Comparison of ENCODE assay signal across 2 cellular contexts in the genomic region with DNA sequence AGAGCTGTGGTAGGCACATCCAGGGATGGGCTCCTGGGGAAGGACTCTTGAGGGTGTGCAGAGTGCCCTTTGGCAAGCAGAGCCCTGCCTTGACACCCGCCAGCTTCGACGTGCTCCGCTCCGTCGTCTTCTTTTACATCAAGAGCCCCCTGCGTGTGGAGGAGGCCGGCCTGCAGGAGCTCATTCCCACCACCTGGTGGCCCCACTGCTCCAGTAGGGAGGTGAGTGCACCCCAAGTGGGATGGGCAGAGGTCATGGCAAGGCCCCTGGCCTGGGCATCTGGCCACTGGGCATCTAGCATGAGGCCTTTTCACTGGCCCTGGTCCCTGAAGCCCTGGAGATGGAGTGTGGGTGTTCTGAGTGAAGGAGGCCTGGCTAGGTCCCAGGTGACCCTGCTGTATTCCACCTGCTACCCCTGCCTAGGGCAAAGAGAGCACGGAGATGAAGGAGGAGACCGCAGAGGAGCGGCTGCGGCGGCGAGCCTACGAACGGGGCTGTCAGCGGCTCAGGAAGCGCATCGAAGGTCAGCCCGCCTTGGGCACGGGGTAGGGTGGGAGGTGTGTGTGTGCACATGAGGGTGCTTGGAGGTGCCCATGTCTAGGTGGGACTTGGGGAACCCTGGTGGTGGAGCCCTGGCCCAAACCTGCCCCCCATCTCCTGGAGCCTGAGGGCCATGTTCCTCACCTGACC.
TF ChIP-seq lines count a peak whose summit lies in the region.

No MANE protein-coding gene starts in this region.

TF ChIP-seq in HCT116, 20 proteins besides CTCF, POLR2A, EP300 and RAD21:
- TF ChIP-seq EGR1 (IDR thresholded peaks at IDR 0.05; ENCODE audit: low read depth) = no peak
- no peak for TF ChIP-seq CBX3 (IDR thresholded peaks at IDR 0.05; ENCODE audit: low read depth)
- TF ChIP-seq EZH2 (IDR thresholded peaks at IDR 0.05) = no peak

TF ChIP-seq in endothelial cell of umbilical vein, 7 proteins besides CTCF, POLR2A, EP300 and RAD21:
- TF ChIP-seq, protein P1, sequence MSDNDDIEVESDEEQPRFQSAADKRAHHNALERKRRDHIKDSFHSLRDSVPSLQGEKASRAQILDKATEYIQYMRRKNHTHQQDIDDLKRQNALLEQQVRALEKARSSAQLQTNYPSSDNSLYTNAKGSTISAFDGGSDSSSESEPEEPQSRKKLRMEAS (IDR thresholded peaks at IDR 0.05; ENCODE audit: insufficient read depth, insufficient read length) = no peak
- no peak for TF ChIP-seq EZH2 (IDR thresholded peaks at IDR 0.05; ENCODE audit: borderline replicate concordance, low read depth, low read length, severe bottlenecking)
- TF ChIP-seq FOS (IDR thresholded peaks at IDR 0.05; ENCODE audit: borderline replicate concordance, insufficient read depth, low read length) = no peak
TF ChIP-seq in endothelial cell of umbilical vein: peak in this region for 0.
